18 cellular contexts compared by ENCODE assay signal in the genomic region with DNA sequence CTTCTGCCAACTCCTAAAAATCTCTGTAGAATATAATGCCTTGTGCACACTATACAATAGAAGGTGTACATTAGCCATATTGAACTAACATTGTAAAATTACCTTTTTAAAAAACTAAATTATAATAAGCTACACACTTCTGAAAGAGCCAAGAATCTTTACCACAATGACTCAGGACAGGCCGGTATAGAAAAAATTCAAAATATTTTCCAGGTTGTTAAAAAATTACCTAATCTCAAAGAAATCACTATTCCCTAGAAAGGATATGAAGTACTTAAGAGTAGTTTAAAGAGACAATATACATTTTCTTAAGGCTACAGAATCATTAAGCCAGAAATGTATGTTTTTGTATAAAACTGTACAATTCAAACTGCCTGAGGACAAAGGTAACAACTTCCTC. TPM values are rescaled to one million over a fixed set of nuclear protein-coding genes. Genes with fewer than 3 reads are reported as not detected.
"Had no signal": no experiment of that assay in that cellular context is flagged by ENCODE, and none has a peak within 500 bp of the region (broad histone marks: within the 10 kb centered on the region; RNA-seq: fewer than 3 reads in every experiment).

No MANE protein-coding gene starts in this region.

- H3K4me3 Mint-ChIP-seq: activated CD4-positive, alpha-beta T cell treated with anti-CD3 and anti-CD28 coated beads, Interleukin-2, amount 10 ng/mL, durations not matched to agents 24 days and 14 days; brain; memory B cell; nephron; T-helper 1 cell treated with Interleukin-12 subunit alpha and Interleukin-12 subunit beta and Interleukin-4 antibody, amounts not matched to agents 30 μg/mL and 1 μg/mL, for 36 hours had no signal

- H3K4me3 ChIP-seq: adrenal gland, dorsolateral prefrontal cortex, left lung, sigmoid colon, upper lobe of left lung had no signal

- ATAC-seq: esophagus mucosa, left lung had no signal

- H3K9me3 Mint-ChIP-seq: activated CD4-positive, alpha-beta T cell treated with anti-CD3 and anti-CD28 coated beads, Interleukin-2, amount 10 ng/mL, durations not matched to agents 24 days and 14 days; activated T-helper 2 cell treated with anti-CD3 and anti-CD28 coated beads, Interferon-gamma antibody, Interleukin-2, Interleukin-4, amounts not matched to agents 10 μg/mL and 5 μg/mL and 100 μg/mL, durations not matched to agents 14 hours and 24 hours and 36 hours; memory B cell; nephron; T-helper 1 cell treated with Interleukin-12 subunit alpha and Interleukin-12 subunit beta and Interleukin-4 antibody, amounts not matched to agents 30 μg/mL and 1 μg/mL, for 36 hours had no signal

- H3K9me3 ChIP-seq: adrenal gland, left lung, sigmoid colon, upper lobe of left lung had no signal

- H3K27me3 ChIP-seq: adrenal gland, dorsolateral prefrontal cortex, left lung, sigmoid colon, upper lobe of left lung had no signal

- DNase-seq: activated CD4-positive, alpha-beta T cell treated with anti-CD3 and anti-CD28 coated beads, Interleukin-2, amount 10 ng/mL, durations not matched to agents 24 days and 14 days; activated naive CD4-positive, alpha-beta T cell treated with anti-CD3 and anti-CD28 coated beads, Interleukin-2, amount 50 U/mL, for 16 hours; adrenal gland; cerebellar nuclear complex; dorsolateral prefrontal cortex; glutamatergic neuron; left lung; sigmoid colon; stimulated activated CD4-positive, alpha-beta T cell treated with anti-CD3 and anti-CD28 coated beads, Interleukin-2, amount 100 ng/mL, for 48 hours; stimulated activated naive CD4-positive, alpha-beta T cell treated with Interleukin-2 at 50 U/mL for 16 hours; upper lobe of left lung had no signal

- H3K36me3 Mint-ChIP-seq: memory B cell had no signal

- H3K27ac Mint-ChIP-seq: activated CD4-positive, alpha-beta T cell treated with anti-CD3 and anti-CD28 coated beads, Interleukin-2, amount 10 ng/mL, durations not matched to agents 24 days and 14 days; activated T-helper 2 cell treated with anti-CD3 and anti-CD28 coated beads, Interferon-gamma antibody, Interleukin-2, Interleukin-4, amounts not matched to agents 10 μg/mL and 5 μg/mL and 100 μg/mL, durations not matched to agents 14 hours and 24 hours and 36 hours; brain; memory B cell; nephron; T-helper 1 cell treated with Interleukin-12 subunit alpha and Interleukin-12 subunit beta and Interleukin-4 antibody, amounts not matched to agents 30 μg/mL and 1 μg/mL, for 36 hours had no signal

- H3K27me3 Mint-ChIP-seq: brain had no signal

- H3K4me1 Mint-ChIP-seq: activated CD4-positive, alpha-beta T cell treated with anti-CD3 and anti-CD28 coated beads, Interleukin-2, amount 10 ng/mL, durations not matched to agents 24 days and 14 days; memory B cell had no signal

- H3K27ac ChIP-seq: adrenal gland, left lung, sigmoid colon, upper lobe of left lung had no signal

RNA-seq across cellular contexts. Expression of a gene that starts 48.5 kb away (rescaled TPM):
- total RNA-seq: activated CD4-positive, alpha-beta T cell treated with anti-CD3 and anti-CD28 coated beads, Interleukin-2, amount 10 ng/mL, durations not matched to agents 24 days and 14 days; activated CD8-positive, alpha-beta memory T cell treated with anti-CD3 and anti-CD28 coated beads for 36 hours; activated T-helper 2 cell treated with anti-CD3 and anti-CD28 coated beads, Interferon-gamma antibody, Interleukin-2, Interleukin-4, amounts not matched to agents 10 μg/mL and 5 μg/mL and 100 μg/mL, durations not matched to agents 14 hours and 24 hours and 36 hours had no signal
